14 cellular contexts compared by ENCODE assay signal in the genomic region with DNA sequence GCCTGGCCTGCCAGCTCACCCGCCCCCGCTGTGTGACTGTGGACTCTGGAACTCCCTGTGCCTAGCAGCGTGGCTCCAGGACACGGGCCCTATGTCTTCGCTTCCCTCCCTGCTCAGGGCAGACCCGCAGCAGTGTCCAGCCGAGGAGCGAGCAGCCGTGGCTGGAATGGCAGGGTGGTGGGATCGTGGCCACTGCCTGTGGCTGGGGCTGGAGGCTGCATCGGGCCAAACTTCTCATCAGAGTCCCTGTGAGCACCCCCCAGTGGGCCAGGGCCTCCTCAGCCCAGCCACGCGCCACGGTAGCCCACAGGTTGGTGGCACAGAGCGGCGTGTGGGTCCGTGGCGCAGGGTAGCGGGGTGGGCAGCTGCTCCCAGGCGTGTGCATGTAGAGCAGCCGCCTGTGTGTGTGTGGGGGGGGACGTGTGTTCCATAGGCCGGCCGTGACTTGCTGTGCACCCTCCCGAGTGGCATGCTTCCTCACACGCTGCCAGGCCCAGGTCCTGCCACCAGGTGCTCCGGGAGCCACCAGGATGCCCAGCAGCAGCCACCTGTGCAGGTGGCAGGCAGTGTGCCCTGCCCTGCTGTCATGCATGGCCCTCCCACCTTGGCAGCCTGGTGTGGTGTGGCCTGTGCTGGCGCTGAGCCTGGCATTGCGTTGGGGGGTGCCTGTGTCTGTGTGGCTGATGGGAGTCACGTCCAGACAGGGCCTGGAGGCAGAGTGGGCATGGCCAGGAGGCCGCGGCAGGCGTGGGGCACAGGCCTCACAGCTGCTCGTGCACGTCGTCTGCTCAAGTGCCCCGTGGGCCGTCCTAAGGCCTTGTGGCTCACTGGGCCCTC. TPM values are rescaled to one million over a fixed set of nuclear protein-coding genes. Genes with fewer than 3 reads are reported as not detected.
A peak's percentile ranks its signal among the peaks of the same experiment; 100 is the strongest.
DNase-seq lines count a peak whose midpoint lies in the region; ATAC-seq and TF ChIP-seq lines count a peak whose summit lies in the region.
"Had no signal": no experiment of that assay in that cellular context is flagged by ENCODE, and none has a peak within 500 bp of the region (broad histone marks: within the 10 kb centered on the region; RNA-seq: fewer than 3 reads in every experiment).

No MANE protein-coding gene starts in this region.

- peaks cover 56 to 91% of the 10 kb centered on the region in 2 experiments for H3K4me1 ChIP-seq in SK-N-SH (ENCODE audit: control insufficient read depth in 1 of 2, insufficient read depth in 2 of 2, low read depth in 1 of 2, low read length in 1 of 2)
- peaks cover 71 to 98% (median 79%) of the 10 kb centered on the region in 4 donors for H3K4me1 ChIP-seq in upper lobe of left lung

- no peak for ATAC-seq in SK-N-SH treated with all-trans-retinoic acid at 6 μM for 48 hours
- no peak for ATAC-seq in memory B cell (ENCODE audit: low read depth)
- no peak for ATAC-seq in upper lobe of left lung (ENCODE audit: low FRiP score in 2 of 2)
- ATAC-seq in GM18868 (IDR thresholded peaks at IDR 0.05; ENCODE audit: unreplicated experiment) = no peak
- no peak for ATAC-seq in HG02852 (IDR thresholded peaks at IDR 0.05; ENCODE audit: unreplicated experiment)

- no peaks in the 10 kb centered on the region for H3K9me3 Mint-ChIP-seq in memory B cell

- peak overlapping the region; percentile 83 for H3K4me2 ChIP-seq in SK-N-SH
- H3K4me2 ChIP-seq: A549 had no signal

- TF ChIP-seq EP300 in SK-N-SH (IDR thresholded peaks at IDR 0.05; ENCODE audit: borderline replicate concordance in 1 of 2, low read depth in 1 of 2, low read length in 1 of 2) = peak in 1 of 2 experiments; percentile 48; a peak in 1 of 4 replicates
- TF ChIP-seq EP300 in upper lobe of left lung (IDR thresholded peaks at IDR 0.05) = no peak

- peak overlapping the region; percentile 70 for H3K27ac Mint-ChIP-seq in memory B cell

- H3F3A ChIP-seq in SK-N-SH (replicated peaks; ENCODE audit: insufficient read depth) = no peaks in the 10 kb centered on the region

- CTCF ChIA-PET in SK-N-SH (lab: Yijun Ruan, JAX) = interaction anchor here (0.8 to 5.9 kb wide), 3 partner anchors 11 to 40 kb away, joined by 3 to 54 read pairs (median 11); a partner anchor contains a TSS

- H3K9ac ChIP-seq in SK-N-SH = 0 out of 2 replicates have a peak overlapping the region, but pooled peaks have one; percentile 32

- H3K4me3 ChIP-seq in SK-N-SH (ENCODE audit: low read depth in 2 of 2, low read length in 1 of 2) (no peak overlapping the region), upper lobe of left lung (no peak overlapping the region)
- H3K4me3 ChIP-seq: A549, testis had no signal

- H3K27me3 Mint-ChIP-seq in memory B cell = no peaks in the 10 kb centered on the region

- H3K36me3 ChIP-seq in SK-N-SH (replicated peaks in 1 of 2; ENCODE audit: control insufficient read depth in 1 of 2, insufficient read depth in 2 of 2, low read length in 1 of 2) (peaks cover 0 to 17% of the 10 kb centered on the region in 2 experiments), upper lobe of left lung (no peaks in the 10 kb centered on the region)

- WGBS in SK-N-SH (ENCODE audit: low lambda C conversion rate) = 91% methylated on average over 25 of the region's 38 CpGs
- WGBS in upper lobe of left lung, 2 donors = 80 to 84% methylated on average over 7 to 35 of the region's 38 CpGs

- TF ChIP-seq RAD21 in SK-N-SH (IDR thresholded peaks at IDR 0.05; ENCODE audit: low read length) = no peak

- TF ChIP-seq POLR2A in upper lobe of left lung (IDR thresholded peaks at IDR 0.05) = no peak

- no peaks in the 10 kb centered on the region for H3K9me2 ChIP-seq in SK-N-SH

- DNase-seq in SK-N-SH = peak; percentile 80
- peak; percentile 68 for DNase-seq in cerebellar cortex (ENCODE audit: low spot score)
- DNase-seq in memory B cell (ENCODE audit: low spot score in 2 of 2) = no peak
- peak in 1 of 2 donors; percentile 86 for DNase-seq in upper lobe of left lung
- DNase-seq in NCI-H226 = no peak
- DNase-seq: activated gamma-delta T cell treated with Interleukin-2 at 50 U/mL for 16 hours; GF-D8; Karpas-422; NK-92 treated with Interleukin-12 subunit alpha and Interleukin-12 subunit beta, amount 100 ng/mL, for 24 hours; testis had no signal

- POLR2A ChIA-PET in SK-N-SH (lab: Yijun Ruan, JAX) = interaction anchor here (1.0 kb wide), 1 partner anchor 9 kb away, joined by 4 read pairs; a partner anchor contains a TSS

- peaks cover 97% of the 10 kb centered on the region for H4K20me1 ChIP-seq in SK-N-SH (ENCODE audit: insufficient read depth)

- no peak overlapping the region for H3K4me3 Mint-ChIP-seq in memory B cell

- peak overlapping the region; percentile 71 to 95 for H3K27ac ChIP-seq in SK-N-SH (ENCODE audit: low read depth in 2 of 2, low read length in 1 of 2)
- H3K27ac ChIP-seq in upper lobe of left lung = peak overlapping the region in 3 of 4 donors; percentile 74 to 93 (median 88)

- H3K4me1 Mint-ChIP-seq in memory B cell = peaks cover 46% of the 10 kb centered on the region

- H3K9me3 ChIP-seq in SK-N-SH (no peaks in the 10 kb centered on the region), upper lobe of left lung (no peaks in the 10 kb centered on the region)
- H3K9me3 ChIP-seq: A549, testis had no signal

- TF ChIP-seq CTCF in SK-N-SH (IDR thresholded peaks at IDR 0.05) (no peak), upper lobe of left lung (IDR thresholded peaks at IDR 0.05) (peak in 1 of 6 experiments; percentile 18)

- peaks cover 100% of the 10 kb centered on the region for H3K79me2 ChIP-seq in SK-N-SH (ENCODE audit: insufficient read depth)

- H2AFZ ChIP-seq in SK-N-SH (ENCODE audit: low read depth) = no peak overlapping the region

- H3K27me3 ChIP-seq in SK-N-SH (ENCODE audit: insufficient read depth) = no peaks in the 10 kb centered on the region
- no peaks in the 10 kb centered on the region for H3K27me3 ChIP-seq in upper lobe of left lung
- H3K27me3 ChIP-seq: testis had no signal

- no peaks in the 10 kb centered on the region for H3K36me3 Mint-ChIP-seq in memory B cell

TF ChIP-seq in SK-N-SH, 30 proteins besides CTCF, POLR2A, EP300 and RAD21:
- TF ChIP-seq RFX5 (IDR thresholded peaks at IDR 0.05; ENCODE audit: low read length) = no peak
- TF ChIP-seq MXI1 (IDR thresholded peaks at IDR 0.05; ENCODE audit: low read depth, low read length) = peak; percentile 68
- TF ChIP-seq RCOR1 (IDR thresholded peaks at IDR 0.05; ENCODE audit: low read length) = 0 out of 2 replicates have a peak, but pooled peaks have one; percentile 30
- TF ChIP-seq, protein P1, sequence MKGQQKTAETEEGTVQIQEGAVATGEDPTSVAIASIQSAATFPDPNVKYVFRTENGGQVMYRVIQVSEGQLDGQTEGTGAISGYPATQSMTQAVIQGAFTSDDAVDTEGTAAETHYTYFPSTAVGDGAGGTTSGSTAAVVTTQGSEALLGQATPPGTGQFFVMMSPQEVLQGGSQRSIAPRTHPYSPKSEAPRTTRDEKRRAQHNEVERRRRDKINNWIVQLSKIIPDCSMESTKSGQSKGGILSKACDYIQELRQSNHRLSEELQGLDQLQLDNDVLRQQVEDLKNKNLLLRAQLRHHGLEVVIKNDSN (IDR thresholded peaks at IDR 0.05; ENCODE audit: borderline replicate concordance, low read depth) = no peak
- TF ChIP-seq FOXJ3 (CRISPR knock-in tag; IDR thresholded peaks at IDR 0.05) = peak; percentile 91
TF ChIP-seq in SK-N-SH: peak in this region for 3.

TF ChIP-seq in SK-N-SH treated with all-trans-retinoic acid at 6 μM for 48 hours, 23 proteins besides CTCF, POLR2A, EP300 and RAD21 (continues in another document):
- TF ChIP-seq RARB (CRISPR knock-in tag; IDR thresholded peaks at IDR 0.05) = no peak
- TF ChIP-seq ZFP30 (CRISPR knock-in tag; IDR thresholded peaks at IDR 0.05) = no peak
- TF ChIP-seq, protein P2, sequence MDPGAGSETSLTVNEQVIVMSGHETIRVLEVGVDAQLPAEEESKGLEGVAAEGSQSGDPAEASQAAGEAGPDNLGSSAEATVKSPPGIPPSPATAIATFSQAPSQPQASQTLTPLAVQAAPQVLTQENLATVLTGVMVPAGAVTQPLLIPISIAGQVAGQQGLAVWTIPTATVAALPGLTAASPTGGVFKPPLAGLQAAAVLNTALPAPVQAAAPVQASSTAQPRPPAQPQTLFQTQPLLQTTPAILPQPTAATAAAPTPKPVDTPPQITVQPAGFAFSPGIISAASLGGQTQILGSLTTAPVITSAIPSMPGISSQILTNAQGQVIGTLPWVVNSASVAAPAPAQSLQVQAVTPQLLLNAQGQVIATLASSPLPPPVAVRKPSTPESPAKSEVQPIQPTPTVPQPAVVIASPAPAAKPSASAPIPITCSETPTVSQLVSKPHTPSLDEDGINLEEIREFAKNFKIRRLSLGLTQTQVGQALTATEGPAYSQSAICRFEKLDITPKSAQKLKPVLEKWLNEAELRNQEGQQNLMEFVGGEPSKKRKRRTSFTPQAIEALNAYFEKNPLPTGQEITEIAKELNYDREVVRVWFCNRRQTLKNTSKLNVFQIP (CRISPR knock-in tag; IDR thresholded peaks at IDR 0.05; ENCODE audit: borderline replicate concordance, low read depth) = no peak
- TF ChIP-seq, protein P3, sequence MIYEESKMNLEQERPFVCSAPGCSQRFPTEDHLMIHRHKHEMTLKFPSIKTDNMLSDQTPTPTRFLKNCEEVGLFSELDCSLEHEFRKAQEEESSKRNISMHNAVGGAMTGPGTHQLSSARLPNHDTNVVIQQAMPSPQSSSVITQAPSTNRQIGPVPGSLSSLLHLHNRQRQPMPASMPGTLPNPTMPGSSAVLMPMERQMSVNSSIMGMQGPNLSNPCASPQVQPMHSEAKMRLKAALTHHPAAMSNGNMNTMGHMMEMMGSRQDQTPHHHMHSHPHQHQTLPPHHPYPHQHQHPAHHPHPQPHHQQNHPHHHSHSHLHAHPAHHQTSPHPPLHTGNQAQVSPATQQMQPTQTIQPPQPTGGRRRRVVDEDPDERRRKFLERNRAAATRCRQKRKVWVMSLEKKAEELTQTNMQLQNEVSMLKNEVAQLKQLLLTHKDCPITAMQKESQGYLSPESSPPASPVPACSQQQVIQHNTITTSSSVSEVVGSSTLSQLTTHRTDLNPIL (CRISPR knock-in tag; IDR thresholded peaks at IDR 0.05; ENCODE audit: low read depth) = no peak
- TF ChIP-seq CSDC2 (CRISPR knock-in tag; IDR thresholded peaks at IDR 0.05) = no peak
- no peak for TF ChIP-seq ISL1 (CRISPR knock-in tag; IDR thresholded peaks at IDR 0.05)
- TF ChIP-seq ZFP3 (CRISPR knock-in tag; IDR thresholded peaks at IDR 0.05) = no peak
- no peak for TF ChIP-seq PPARA (CRISPR knock-in tag; IDR thresholded peaks at IDR 0.05; ENCODE audit: borderline replicate concordance)
- TF ChIP-seq ESRRG (CRISPR knock-in tag; IDR thresholded peaks at IDR 0.05) = no peak
- TF ChIP-seq TCF4 (CRISPR knock-in tag; IDR thresholded peaks at IDR 0.05; ENCODE audit: borderline replicate concordance) = no peak

RNA-seq across cellular contexts. Expression of a gene that starts 8.4 kb away (rescaled TPM):
- 65.3 and 105 TPM in 2 replicates for polyA plus RNA-seq in SK-N-SH (2012; rRNA removed)
- 44.6 and 83.8 TPM in 2 replicates for polyA plus RNA-seq in SK-N-SH (2012; cell fraction: cytosol; rRNA removed)
- polyA plus RNA-seq in SK-N-SH (2012; cell fraction: nucleus; rRNA removed) = 139 and 151 TPM in 2 replicates
- 10 to 100 TPM; 16.5 to 69.6 (median 58.1) TPM for total RNA-seq in upper lobe of left lung

RNA-seq across cellular contexts. Expression of a gene that starts 47.8 kb away (rescaled TPM):
- polyA plus RNA-seq in SK-N-SH (2012; rRNA removed) = 0.15 and 0.19 TPM in 2 replicates
- 0.04 and 0.12 TPM in 2 replicates for polyA plus RNA-seq in SK-N-SH (2012; cell fraction: cytosol; rRNA removed)
- polyA plus RNA-seq in SK-N-SH (2012; cell fraction: nucleus; rRNA removed) = 0.29 and 0.69 TPM in 2 replicates
- total RNA-seq in upper lobe of left lung = 10 to 100 TPM in 1 of 6 donors, 1 to 10 TPM in 3, under 1 TPM in 2; 0.30 to 16.6 (median 5.3) TPM

Comparison
In these comparisons a context has a peak if more than half of its experiments do, and no peak if none do; other contexts are left out.
1. DNase-seq: peak in SK-N-SH (single experiment) and cerebellar cortex (single experiment); none in memory B cell (0 of 2) and NCI-H226 (single experiment).